ENCODE assay signal across 1 cellular context in the genomic region with DNA sequence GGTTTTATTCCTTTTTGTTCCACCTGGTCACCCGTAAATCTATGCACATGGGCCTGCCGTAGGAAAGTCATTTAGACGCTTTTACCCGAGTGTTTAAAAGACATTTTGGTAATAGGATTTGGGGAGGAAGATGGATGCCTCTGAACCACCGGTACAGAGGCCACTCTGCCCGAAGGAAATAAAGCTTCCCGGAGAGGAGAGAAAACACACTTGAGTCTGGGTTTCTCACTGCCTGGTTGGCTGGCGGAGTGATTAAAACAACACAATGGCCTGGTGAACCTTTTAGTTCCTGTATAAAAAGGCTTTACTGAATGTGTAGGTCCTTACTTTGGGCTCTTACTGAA.
TF ChIP-seq lines count a peak whose summit lies in the region.

No MANE protein-coding gene starts in this region.

TF ChIP-seq in HepG2, 621 proteins besides CTCF, POLR2A, EP300 and RAD21:
- TF ChIP-seq IRF2 (CRISPR knock-in tag; IDR thresholded peaks at IDR 0.05) (no peak), KDM5A (IDR thresholded peaks at IDR 0.05; ENCODE audit: borderline replicate concordance, low read length) (peak; percentile 49; the same call in 1 of the 2 replicates), ZFP36L1 (CRISPR knock-in tag; IDR thresholded peaks at IDR 0.05) (0 out of 2 replicates have a peak, but pooled peaks have one; percentile 2), KAT2B (IDR thresholded peaks at IDR 0.05; ENCODE audit: borderline replicate concordance, low read depth, low read length) (no peak), ARID2 (CRISPR knock-in tag; IDR thresholded peaks at IDR 0.05; ENCODE audit: borderline replicate concordance) (0 out of 2 replicates have a peak, but pooled peaks have one; percentile 15), ZSCAN21 (CRISPR knock-in tag; IDR thresholded peaks at IDR 0.05; ENCODE audit: borderline replicate concordance) (peak; percentile 0; the same call in 1 of the 2 replicates), TARDBP (CRISPR knock-in tag; IDR thresholded peaks at IDR 0.05) (0 out of 2 replicates have a peak, but pooled peaks have one; percentile 1), CHD4 (IDR thresholded peaks at IDR 0.05; ENCODE audit: borderline replicate concordance, low read length) (peak; percentile 81; the same call in 1 of the 2 replicates), ZNF781 (CRISPR knock-in tag; IDR thresholded peaks at IDR 0.05; ENCODE audit: borderline replicate concordance, not compliant biosample characterization) (peak; percentile 0), NFATC3 (CRISPR knock-in tag; IDR thresholded peaks at IDR 0.05) (no peak), MZF1 (CRISPR knock-in tag; IDR thresholded peaks at IDR 0.05; ENCODE audit: borderline replicate concordance) (no peak)
- TF ChIP-seq, protein P1, sequence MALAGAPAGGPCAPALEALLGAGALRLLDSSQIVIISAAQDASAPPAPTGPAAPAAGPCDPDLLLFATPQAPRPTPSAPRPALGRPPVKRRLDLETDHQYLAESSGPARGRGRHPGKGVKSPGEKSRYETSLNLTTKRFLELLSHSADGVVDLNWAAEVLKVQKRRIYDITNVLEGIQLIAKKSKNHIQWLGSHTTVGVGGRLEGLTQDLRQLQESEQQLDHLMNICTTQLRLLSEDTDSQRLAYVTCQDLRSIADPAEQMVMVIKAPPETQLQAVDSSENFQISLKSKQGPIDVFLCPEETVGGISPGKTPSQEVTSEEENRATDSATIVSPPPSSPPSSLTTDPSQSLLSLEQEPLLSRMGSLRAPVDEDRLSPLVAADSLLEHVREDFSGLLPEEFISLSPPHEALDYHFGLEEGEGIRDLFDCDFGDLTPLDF (CRISPR knock-in tag; IDR thresholded peaks at IDR 0.05), result peak; percentile 2; the same call in 1 of the 2 replicates
- TF ChIP-seq, protein P2, sequence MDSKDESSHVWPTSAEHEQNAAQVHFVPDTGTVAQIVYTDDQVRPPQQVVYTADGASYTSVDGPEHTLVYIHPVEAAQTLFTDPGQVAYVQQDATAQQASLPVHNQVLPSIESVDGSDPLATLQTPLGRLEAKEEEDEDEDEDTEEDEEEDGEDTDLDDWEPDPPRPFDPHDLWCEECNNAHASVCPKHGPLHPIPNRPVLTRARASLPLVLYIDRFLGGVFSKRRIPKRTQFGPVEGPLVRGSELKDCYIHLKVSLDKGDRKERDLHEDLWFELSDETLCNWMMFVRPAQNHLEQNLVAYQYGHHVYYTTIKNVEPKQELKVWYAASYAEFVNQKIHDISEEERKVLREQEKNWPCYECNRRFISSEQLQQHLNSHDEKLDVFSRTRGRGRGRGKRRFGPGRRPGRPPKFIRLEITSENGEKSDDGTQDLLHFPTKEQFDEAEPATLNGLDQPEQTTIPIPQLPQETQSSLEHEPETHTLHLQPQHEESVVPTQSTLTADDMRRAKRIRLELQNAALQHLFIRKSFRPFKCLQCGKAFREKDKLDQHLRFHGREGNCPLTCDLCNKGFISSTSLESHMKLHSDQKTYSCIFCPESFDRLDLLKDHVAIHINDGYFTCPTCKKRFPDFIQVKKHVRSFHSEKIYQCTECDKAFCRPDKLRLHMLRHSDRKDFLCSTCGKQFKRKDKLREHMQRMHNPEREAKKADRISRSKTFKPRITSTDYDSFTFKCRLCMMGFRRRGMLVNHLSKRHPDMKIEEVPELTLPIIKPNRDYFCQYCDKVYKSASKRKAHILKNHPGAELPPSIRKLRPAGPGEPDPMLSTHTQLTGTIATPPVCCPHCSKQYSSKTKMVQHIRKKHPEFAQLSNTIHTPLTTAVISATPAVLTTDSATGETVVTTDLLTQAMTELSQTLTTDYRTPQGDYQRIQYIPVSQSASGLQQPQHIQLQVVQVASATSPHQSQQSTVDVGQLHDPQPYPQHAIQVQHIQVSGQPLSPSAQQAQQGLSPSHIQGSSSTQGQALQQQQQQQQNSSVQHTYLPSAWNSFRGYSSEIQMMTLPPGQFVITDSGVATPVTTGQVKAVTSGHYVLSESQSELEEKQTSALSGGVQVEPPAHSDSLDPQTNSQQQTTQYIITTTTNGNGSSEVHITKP (CRISPR knock-in tag; IDR thresholded peaks at IDR 0.05; ENCODE audit: low read depth), result 0 out of 2 replicates have a peak, but pooled peaks have one; percentile 3
